9 cellular contexts compared by ENCODE assay signal in genomic region chr6:64280569-64280968, GRCh38.
DNase-seq lines count a peak whose midpoint lies in the region; ATAC-seq and TF ChIP-seq lines count a peak whose summit lies in the region.
"Had no signal": no experiment of that assay in that cellular context is flagged by ENCODE, and none has a peak within 500 bp of the region (broad histone marks: within the 10 kb centered on the region; RNA-seq: fewer than 3 reads in every experiment).

No MANE protein-coding gene starts in this region.

- no peaks in the 10 kb centered on the region for H3K27me3 Mint-ChIP-seq in CD4-positive, alpha-beta memory T cell

- no peak for ATAC-seq in HG02642 (IDR thresholded peaks at IDR 0.05; ENCODE audit: poor library complexity, unreplicated experiment)

- no peaks in the 10 kb centered on the region for H3K4me1 ChIP-seq in CD4-positive, alpha-beta memory T cell (ENCODE audit: insufficient read depth, low read length)

- DNase-seq in GM12865 (ENCODE audit: low read depth) (peak; percentile 29), NCI-H1048 (lab: John Stamatoyannopoulos, UW) (peak; percentile 1), astrocyte of the spinal cord (ENCODE audit: low read depth, low spot score) (peak; percentile 61), midbrain (lab: John Stamatoyannopoulos, UW) (peak; percentile 5), mucosa of gallbladder (ENCODE audit: low spot score) (no peak), NCI-H2029 treated with DMSO at 0.1 percent for 48 hours (lab: John Stamatoyannopoulos, UW) (no peak)
- no peak for DNase-seq in CD4-positive, alpha-beta memory T cell

- no peaks in the 10 kb centered on the region for H3K4me1 Mint-ChIP-seq in CD4-positive, alpha-beta memory T cell

- no peaks in the 10 kb centered on the region for H3K36me3 Mint-ChIP-seq in CD4-positive, alpha-beta memory T cell

- H3K4me3 ChIP-seq in GM12865 (ENCODE audit: low read depth, low read length): no peak overlapping the region
- H3K4me3 ChIP-seq in astrocyte of the spinal cord (ENCODE audit: low read depth, low read length): no peak overlapping the region
- no peak overlapping the region for H3K4me3 ChIP-seq in CD4-positive, alpha-beta memory T cell (ENCODE audit: low read length in 2 of 2)

- H3K27ac ChIP-seq in CD4-positive, alpha-beta memory T cell (ENCODE audit: low read depth, low read length): no peak overlapping the region
- H3K27ac ChIP-seq: epithelial cell of prostate had no signal

- POLR2A ChIA-PET in CD4-positive, alpha-beta memory T cell (lab: Charles Lee; ENCODE audit: partially characterized antibody): no interaction called here

- intact Hi-C loops in CD4-positive, alpha-beta memory T cell (cut with micrococcal nuclease): no loop called here

- in situ Hi-C loops in astrocyte of the spinal cord (cut with HindIII; ENCODE audit: low sequenced_read_pairs): no loop called here

- no peaks in the 10 kb centered on the region for H3K36me3 ChIP-seq in CD4-positive, alpha-beta memory T cell (ENCODE audit: insufficient read depth, low read length)

- no peaks in the 10 kb centered on the region for H3K27me3 ChIP-seq in CD4-positive, alpha-beta memory T cell (ENCODE audit: insufficient read depth, low read length)

- H3K9me3 ChIP-seq in CD4-positive, alpha-beta memory T cell (ENCODE audit: control insufficient read depth in 1 of 2, low read length in 2 of 2): no peaks in the 10 kb centered on the region

- TF ChIP-seq CTCF in GM12865 (IDR thresholded peaks at IDR 0.05; ENCODE audit: insufficient read depth, low read depth, low read length, missing control alignments) (peak; percentile 37), astrocyte of the spinal cord (IDR thresholded peaks at IDR 0.05; ENCODE audit: low read depth, low read length) (peak; percentile 41)

- H3K9me3 Mint-ChIP-seq in CD4-positive, alpha-beta memory T cell: peaks cover 0 to 9% (median 6%) of the 10 kb centered on the region in 8 donors

- CTCF ChIA-PET in CD4-positive, alpha-beta memory T cell (lab: Charles Lee; ENCODE audit: partially characterized antibody): no interaction called here

- no peak overlapping the region for H3K27ac Mint-ChIP-seq in CD4-positive, alpha-beta memory T cell

- H3K4me3 Mint-ChIP-seq in CD4-positive, alpha-beta memory T cell: no peak overlapping the region

Comparison
In these comparisons a context has a peak if more than half of its experiments do, and no peak if none do; other contexts are left out.
1. DNase-seq: peak in GM12865 (single experiment), NCI-H1048 (single experiment), astrocyte of the spinal cord (single experiment) and midbrain (single experiment); none in mucosa of gallbladder (single experiment), CD4-positive, alpha-beta memory T cell (0 of 5) and NCI-H2029 treated with DMSO at 0.1 percent for 48 hours (single experiment).